8 cellular contexts compared by ENCODE assay signal in genomic region chr16:66517586-66518263, GRCh38. TPM values are rescaled to one million over a fixed set of nuclear protein-coding genes. Genes with fewer than 3 reads are reported as not detected.
DNase-seq lines count a peak whose midpoint lies in the region; ATAC-seq and TF ChIP-seq lines count a peak whose summit lies in the region.

No MANE protein-coding gene starts in this region.

- no peaks in the 10 kb centered on the region for H3K36me3 Mint-ChIP-seq in natural killer cell treated with Interleukin-12 subunit alpha and Interleukin-12 subunit beta and Interleukin-15 and Interleukin-18, amount 100 ng/mL, for 72 hours

- H3K4me3 ChIP-seq in LNCaP clone FGC (ENCODE audit: low read depth, low read length): peak overlapping the region; percentile 41

- no peak for DNase-seq in LNCaP clone FGC (ENCODE audit: low read depth)
- no peak for DNase-seq in natural killer cell treated with Interleukin-12 subunit alpha and Interleukin-12 subunit beta and Interleukin-15 and Interleukin-18, amount 100 ng/mL, for 72 hours (ENCODE audit: low spot score)
- no peak for DNase-seq in medulla oblongata (ENCODE audit: extremely low spot score)
- DNase-seq in NCI-H345 (lab: John Stamatoyannopoulos, UW): no peak
- no peak for DNase-seq in NCI-H510A (lab: John Stamatoyannopoulos, UW)
- no peak for DNase-seq in stimulated activated naive CD4-positive, alpha-beta T cell treated with Interleukin-2 at 50 U/mL for 16 hours (lab: John Stamatoyannopoulos, UW)

- H3K27me3 Mint-ChIP-seq in natural killer cell treated with Interleukin-12 subunit alpha and Interleukin-12 subunit beta and Interleukin-15 and Interleukin-18, amount 100 ng/mL, for 72 hours: no peaks in the 10 kb centered on the region

- peaks cover 61 to 62% of the 10 kb centered on the region in 2 donors for H3K4me1 Mint-ChIP-seq in natural killer cell treated with Interleukin-12 subunit alpha and Interleukin-12 subunit beta and Interleukin-15 and Interleukin-18, amount 100 ng/mL, for 72 hours (ENCODE audit: low read depth in 2 of 2)

- peak overlapping the region; percentile 98 to 100 for H3K27ac Mint-ChIP-seq in natural killer cell treated with Interleukin-12 subunit alpha and Interleukin-12 subunit beta and Interleukin-15 and Interleukin-18, amount 100 ng/mL, for 72 hours

- no peaks in the 10 kb centered on the region for H3K9me3 Mint-ChIP-seq in natural killer cell treated with Interleukin-12 subunit alpha and Interleukin-12 subunit beta and Interleukin-15 and Interleukin-18, amount 100 ng/mL, for 72 hours

- TF ChIP-seq CTCF in 22Rv1 (IDR thresholded peaks at IDR 0.05): no peak
- TF ChIP-seq CTCF in LNCaP clone FGC (IDR thresholded peaks at IDR 0.05; ENCODE audit: control insufficient read depth, extremely low read depth, insufficient read depth): no peak

- peak overlapping the region; percentile 92 for H3K4me3 Mint-ChIP-seq in natural killer cell treated with Interleukin-12 subunit alpha and Interleukin-12 subunit beta and Interleukin-15 and Interleukin-18, amount 100 ng/mL, for 72 hours

- no peak for ATAC-seq in natural killer cell treated with Interleukin-12 subunit alpha and Interleukin-12 subunit beta and Interleukin-15 and Interleukin-18, amount 100 ng/mL, for 72 hours

- H3K27ac ChIP-seq in 22Rv1 (peak overlapping the region; percentile 97), cingulate gyrus (ENCODE audit: low read depth, low read length) (peak overlapping the region; percentile 95)

RNA-seq across cellular contexts. Expression of gene TK2, which starts 32.2 kb away (rescaled TPM):
- total RNA-seq in natural killer cell treated with Interleukin-12 subunit alpha and Interleukin-12 subunit beta and Interleukin-15 and Interleukin-18, amount 100 ng/mL, for 72 hours: 1 to 10 TPM; 5.9 to 6.3 TPM

RNA-seq across cellular contexts. Expression of gene CKLF, which starts 34.7 kb away (rescaled TPM):
- total RNA-seq in natural killer cell treated with Interleukin-12 subunit alpha and Interleukin-12 subunit beta and Interleukin-15 and Interleukin-18, amount 100 ng/mL, for 72 hours: 10 to 100 TPM; 71.2 to 78.6 TPM

RNA-seq across cellular contexts. Expression of gene CMTM1, which starts 48.5 kb away (rescaled TPM):
- total RNA-seq in natural killer cell treated with Interleukin-12 subunit alpha and Interleukin-12 subunit beta and Interleukin-15 and Interleukin-18, amount 100 ng/mL, for 72 hours: 10 to 100 TPM in 1 of 2 donors, 1 to 10 TPM in 1; 7.2 to 11.6 TPM
